In genomic region chr2:201440182-201440581, GRCh38 we compare ENCODE assay signal across 1 cellular context.
TF ChIP-seq lines count a peak whose summit lies in the region.

No MANE protein-coding gene starts in this region.

TF ChIP-seq in IMR-90, 13 proteins besides CTCF, POLR2A, EP300 and RAD21 (continued from another document):
- TF ChIP-seq, protein P1, sequence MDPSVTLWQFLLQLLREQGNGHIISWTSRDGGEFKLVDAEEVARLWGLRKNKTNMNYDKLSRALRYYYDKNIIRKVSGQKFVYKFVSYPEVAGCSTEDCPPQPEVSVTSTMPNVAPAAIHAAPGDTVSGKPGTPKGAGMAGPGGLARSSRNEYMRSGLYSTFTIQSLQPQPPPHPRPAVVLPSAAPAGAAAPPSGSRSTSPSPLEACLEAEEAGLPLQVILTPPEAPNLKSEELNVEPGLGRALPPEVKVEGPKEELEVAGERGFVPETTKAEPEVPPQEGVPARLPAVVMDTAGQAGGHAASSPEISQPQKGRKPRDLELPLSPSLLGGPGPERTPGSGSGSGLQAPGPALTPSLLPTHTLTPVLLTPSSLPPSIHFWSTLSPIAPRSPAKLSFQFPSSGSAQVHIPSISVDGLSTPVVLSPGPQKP (IDR thresholded peaks at IDR 0.05; ENCODE audit: borderline replicate concordance, low read depth, low read length), result no peak
- TF ChIP-seq CEBPB (IDR thresholded peaks at IDR 0.05; ENCODE audit: low read depth, low read length) (no peak), MAFK (IDR thresholded peaks at IDR 0.05; ENCODE audit: low read depth, low read length) (no peak), MAZ (IDR thresholded peaks at IDR 0.05; ENCODE audit: borderline replicate concordance, low read depth, low read length) (no peak), SMC3 (IDR thresholded peaks at IDR 0.05; ENCODE audit: low read depth, low read length) (no peak), RCOR1 (IDR thresholded peaks at IDR 0.05; ENCODE audit: insufficient replicate concordance, low read length) (no peak), FOS (IDR thresholded peaks at IDR 0.05; ENCODE audit: low read depth, low read length) (no peak), RFX5 (IDR thresholded peaks at IDR 0.05; ENCODE audit: low read depth, low read length) (no peak), BHLHE40 (IDR thresholded peaks at IDR 0.05; ENCODE audit: low read depth, low read length) (no peak)
